23 cellular contexts compared by ENCODE assay signal in genomic region chr12:71517145-71517846, GRCh38.
A peak's percentile ranks its signal among the peaks of the same experiment; 100 is the strongest.
DNase-seq lines count a peak whose midpoint lies in the region; ATAC-seq and TF ChIP-seq lines count a peak whose summit lies in the region.
"Had no signal": no experiment of that assay in that cellular context is flagged by ENCODE, and none has a peak within 500 bp of the region (broad histone marks: within the 10 kb centered on the region; RNA-seq: fewer than 3 reads in every experiment).

No MANE protein-coding gene starts in this region.

- H3K36me3 Mint-ChIP-seq in Caco-2 (ENCODE audit: insufficient read depth, unreplicated experiment) = no peaks in the 10 kb centered on the region

- TF ChIP-seq CTCF in Caco-2 (IDR thresholded peaks at IDR 0.05; ENCODE audit: insufficient read depth in 1 of 2, low read depth in 1 of 2, low read length in 1 of 2, severe bottlenecking in 1 of 2, unreplicated experiment in 1 of 2) = no peak
- TF ChIP-seq CTCF in gastroesophageal sphincter (IDR thresholded peaks at IDR 0.05) = no peak

- no peak overlapping the region for H3K27ac ChIP-seq in gastroesophageal sphincter
- H3K27ac ChIP-seq: 22Rv1, BLaER1 had no signal

- no peaks in the 10 kb centered on the region for H3K27me3 Mint-ChIP-seq in Caco-2 (ENCODE audit: insufficient read depth, unreplicated experiment)

- H3K4me3 Mint-ChIP-seq in Caco-2 (ENCODE audit: unreplicated experiment) = no peak overlapping the region
- H3K4me3 Mint-ChIP-seq: CD4-positive, alpha-beta T cell; H9 had no signal

- no TSS peak for BruUV-seq in Caco-2 (replicated peaks; lab: Mats Ljungman, UMichigan)

- peak in 1 of 2 experiments; percentile 32 for DNase-seq in Caco-2
- DNase-seq in islet precursor cell = peak; percentile 61
- no peak for DNase-seq in NCI-H2081 (lab: John Stamatoyannopoulos, UW)
- no peak for DNase-seq in cerebellar nuclear complex (lab: John Stamatoyannopoulos, UW)
- no peak for DNase-seq in RPMI8226
- DNase-seq: ACHN; CD4-positive, alpha-beta T cell; COR-L47; H9; IMR-90; MV-4-11; NCI-H1105 treated with DMSO at 0.1 percent for 48 hours; NCI-H2029 treated with DMSO at 0.1 percent for 48 hours; NCI-H2171; NCI-H345; NCI-H524 treated with DMSO at 0.1 percent for 48 hours; OCI-M1; Right ventricle myocardium superior had no signal

- H3K9me3 ChIP-seq in Caco-2 (no peaks in the 10 kb centered on the region), gastroesophageal sphincter (no peaks in the 10 kb centered on the region)
- H3K9me3 ChIP-seq: BLaER1 had no signal

- ATAC-seq in GM18907 (IDR thresholded peaks at IDR 0.05; ENCODE audit: unreplicated experiment) (peak; percentile 63), HG02938 (IDR thresholded peaks at IDR 0.05; ENCODE audit: unreplicated experiment) (peak; percentile 56), gastroesophageal sphincter (no peak)

- H3K4me1 ChIP-seq in Caco-2 (peaks cover 13% of the 10 kb centered on the region), gastroesophageal sphincter (no peaks in the 10 kb centered on the region)
- H3K4me1 ChIP-seq: BLaER1 had no signal

- H3K27ac Mint-ChIP-seq in Caco-2 (ENCODE audit: unreplicated experiment) = peak overlapping the region; percentile 23
- H3K27ac Mint-ChIP-seq: CD4-positive, alpha-beta T cell; H9 had no signal

- no peaks in the 10 kb centered on the region for H3K9me3 Mint-ChIP-seq in Caco-2 (ENCODE audit: unreplicated experiment)
- H3K9me3 Mint-ChIP-seq: CD4-positive, alpha-beta T cell had no signal

- 72% methylated on average over 2 of the region's 2 CpGs for WGBS in gastroesophageal sphincter (ENCODE audit: low coverage in 1 of 2), 2 donors

- peaks cover 12% of the 10 kb centered on the region for H3K4me1 Mint-ChIP-seq in Caco-2 (ENCODE audit: low read depth, unreplicated experiment)

- POLR2A ChIA-PET in Caco-2 (lab: Charles Lee) = no interaction called here

- no peak for TF ChIP-seq EP300 in gastroesophageal sphincter (IDR thresholded peaks at IDR 0.05)

- H3K27me3 ChIP-seq in Caco-2 (replicated peaks; ENCODE audit: control insufficient read depth, insufficient read depth, low read length) = no peaks in the 10 kb centered on the region
- peaks cover 4% of the 10 kb centered on the region for H3K27me3 ChIP-seq in gastroesophageal sphincter
- H3K27me3 ChIP-seq: BLaER1 had no signal

- CTCF ChIA-PET in Caco-2 (lab: Charles Lee) = no interaction called here

- H3K36me3 ChIP-seq in Caco-2 (ENCODE audit: control insufficient read depth, insufficient read depth, low read length) (no peaks in the 10 kb centered on the region), gastroesophageal sphincter (no peaks in the 10 kb centered on the region)
- H3K36me3 ChIP-seq: BLaER1 had no signal

- intact Hi-C loops in Caco-2 (cut with micrococcal nuclease; ENCODE audit: unreplicated experiment) = no loop called here

- TF ChIP-seq POLR2A in gastroesophageal sphincter (IDR thresholded peaks at IDR 0.05) = no peak

- no peak overlapping the region for H3K4me3 ChIP-seq in Caco-2 (ENCODE audit: low read depth, low read length)
- H3K4me3 ChIP-seq in gastroesophageal sphincter = no peak overlapping the region
- H3K4me3 ChIP-seq: BLaER1 had no signal
